In the genomic region with DNA sequence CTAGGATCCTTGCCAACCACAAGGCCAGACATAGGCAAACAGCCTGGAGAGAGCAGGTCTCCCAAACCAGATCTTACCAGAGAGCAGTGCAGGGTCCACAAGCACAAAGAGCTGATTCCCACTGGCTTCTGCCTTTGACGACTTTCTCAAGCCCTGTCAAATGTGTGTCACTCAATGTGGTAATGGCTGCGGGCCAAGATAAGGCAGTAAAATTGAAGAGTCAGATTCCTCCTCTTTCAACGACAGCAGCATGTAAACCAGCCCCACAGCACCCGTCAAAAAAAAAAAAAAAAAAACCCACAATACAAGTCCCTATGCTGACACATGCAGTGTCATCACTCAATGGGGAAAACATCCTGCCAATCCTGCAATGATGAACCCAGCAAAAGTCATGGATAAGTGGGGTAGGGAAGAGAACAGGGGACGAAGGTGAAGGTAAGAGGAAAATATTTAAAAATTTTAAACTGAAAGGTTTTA, we compare ENCODE assay signal across 8 cellular contexts. TPM values are rescaled to one million over a fixed set of nuclear protein-coding genes. Genes with fewer than 3 reads are reported as not detected.
A peak's percentile ranks its signal among the peaks of the same experiment; 100 is the strongest.
DNase-seq lines count a peak whose midpoint lies in the region; ATAC-seq lines count a peak whose summit lies in the region.

TSS of gene STON2 (minus strand) at position 123 of the 477 bp plus-strand sequence. CDS start 1,942 bp downstream, outside the sequence.

- DNase-seq in HCEC 1CT: peak; percentile 68
- DNase-seq in RKO (ENCODE audit: low spot score): peak; percentile 83
- peak; percentile 48 for DNase-seq in pons (ENCODE audit: low spot score)
- no peak for DNase-seq in SIG-M5 (lab: John Stamatoyannopoulos, UW)
- no peak for DNase-seq in NAMALWA (ENCODE audit: low spot score)

- no peak for ATAC-seq in GM21786 (IDR thresholded peaks at IDR 0.05; ENCODE audit: unreplicated experiment)

- H2AFZ ChIP-seq in ACC112 (ENCODE audit: low read length, unreplicated experiment): no peak within 1 kb of the TSS

- H3K4me1 ChIP-seq in ACC112 (ENCODE audit: control insufficient read depth, insufficient read depth, low read length, unreplicated experiment) (peaks cover 30% of the 10 kb centered on the region), esophagus (ENCODE audit: control insufficient read depth in 2 of 2, insufficient read depth in 2 of 2, low read length in 1 of 2) (peaks cover 0 to 14% of the 10 kb centered on the region in 2 donors)

- 32 to 50% methylated on average over 5 of the region's 5 CpGs for WGBS in esophagus, 2 donors

- no peaks in the 10 kb centered on the region for H3K79me2 ChIP-seq in ACC112 (ENCODE audit: control insufficient read depth, insufficient read depth, low read length, unreplicated experiment)

- H3K4me3 ChIP-seq in ACC112 (ENCODE audit: low read depth, low read length) (peak within 1 kb of the TSS; percentile 59), esophagus (ENCODE audit: low read depth in 1 of 2, low read length in 2 of 2) (peak within 1 kb of the TSS in 1 of 2 donors; percentile 20)

- H3K36me3 ChIP-seq in ACC112 (ENCODE audit: insufficient read depth, low read length): no peaks in the 10 kb centered on the region
- no peaks in the 10 kb centered on the region for H3K36me3 ChIP-seq in esophagus (ENCODE audit: control insufficient read depth in 2 of 2, insufficient read depth in 2 of 2, low read length in 1 of 2)

- H3K9me3 ChIP-seq in esophagus (ENCODE audit: control insufficient read depth in 2 of 2, insufficient read depth in 1 of 2, low read depth in 1 of 2, low read length in 1 of 2): no peaks in the 10 kb centered on the region

- H3K27ac ChIP-seq in ACC112 (ENCODE audit: low read depth, low read length) (peak within 1 kb of the TSS; percentile 99), esophagus (ENCODE audit: low read depth in 2 of 2, low read length in 1 of 2) (peak within 1 kb of the TSS; percentile 96)

- H3K27me3 ChIP-seq in ACC112 (ENCODE audit: insufficient read depth, low read length) (no peaks in the 10 kb centered on the region; the same call in 1 of the 2 replicates), esophagus (ENCODE audit: control insufficient read depth in 1 of 2, insufficient read depth in 2 of 2, low read length in 2 of 2) (no peaks in the 10 kb centered on the region)

RNA-seq across cellular contexts. Expression of gene STON2, which starts in this region (rescaled TPM):
- polyA plus RNA-seq in esophagus: 10 to 100 TPM in 1 of 2 donors, 1 to 10 TPM in 1; 8.5 to 20.4 TPM

Comparison
In these comparisons a context has a peak if more than half of its experiments do, and no peak if none do; other contexts are left out.
1. DNase-seq: peak in HCEC 1CT (single experiment), RKO (single experiment) and pons (single experiment); none in SIG-M5 (single experiment) and NAMALWA (single experiment).